Comparison of ENCODE assay signal across 7 cellular contexts in genomic region chr9:23648651-23649050, GRCh38.
"Had no signal": no experiment of that assay in that cellular context is flagged by ENCODE, and none has a peak within 500 bp of the region (broad histone marks: within the 10 kb centered on the region; RNA-seq: fewer than 3 reads in every experiment).

No MANE protein-coding gene starts in this region.

- DNase-seq: H9, HCEC 1CT, IMR-90 had no signal

- H3K4me3 ChIP-seq: GM23338, K562 had no signal

- ATAC-seq: GM23338, HepG2, K562 had no signal

- H3K27ac ChIP-seq: HL-60 had no signal
